19 cellular contexts compared by ENCODE assay signal in genomic region chr11:128662960-128663359, GRCh38. TPM values are rescaled to one million over a fixed set of nuclear protein-coding genes. Genes with fewer than 3 reads are reported as not detected.
DNase-seq lines count a peak whose midpoint lies in the region; ATAC-seq lines count a peak whose summit lies in the region.
"Had no signal": no experiment of that assay in that cellular context is flagged by ENCODE, and none has a peak within 500 bp of the region (broad histone marks: within the 10 kb centered on the region; RNA-seq: fewer than 3 reads in every experiment).

No MANE protein-coding gene starts in this region.

- no peaks in the 10 kb centered on the region for H3K9me3 Mint-ChIP-seq in stimulated activated naive CD8-positive, alpha-beta T cell treated with anti-CD3 and anti-CD28 coated beads, Interleukin-15, amount 100 ng/mL, for 72 hours
- H3K9me3 Mint-ChIP-seq: CD4-positive, alpha-beta T cell; T-helper 2 cell treated with Interferon-gamma antibody and Interleukin-4, amounts not matched to agents 5 μg/mL and 100 μg/mL, for 36 hours had no signal

- H3K27me3 Mint-ChIP-seq in stimulated activated naive CD8-positive, alpha-beta T cell treated with anti-CD3 and anti-CD28 coated beads, Interleukin-15, amount 100 ng/mL, for 72 hours, result peaks cover 30% of the 10 kb centered on the region

- H3K4me3 Mint-ChIP-seq in stimulated activated naive CD8-positive, alpha-beta T cell treated with anti-CD3 and anti-CD28 coated beads, Interleukin-15, amount 100 ng/mL, for 72 hours, result no peak overlapping the region
- H3K4me3 Mint-ChIP-seq: CD4-positive, alpha-beta T cell; T-helper 2 cell treated with Interferon-gamma antibody and Interleukin-4, amounts not matched to agents 5 μg/mL and 100 μg/mL, for 36 hours had no signal

- DNase-seq in SIG-M5 treated with dmso at 0.1 percent for 504 hours (lab: John Stamatoyannopoulos, UW; ENCODE audit: unreplicated experiment) (peak; percentile 60), SIG-M5 (lab: John Stamatoyannopoulos, UW) (no peak), NCI-H82 (lab: John Stamatoyannopoulos, UW) (peak; percentile 89), left kidney (ENCODE audit: low read depth, low spot score) (peak; percentile 55), left ventricle myocardium superior (no peak), NCI-H2107 (lab: John Stamatoyannopoulos, UW) (no peak)
- DNase-seq in stimulated activated naive CD8-positive, alpha-beta T cell treated with anti-CD3 and anti-CD28 coated beads, Interleukin-15, amount 100 ng/mL, for 72 hours, result no peak
- DNase-seq: Calu3; CD4-positive, alpha-beta T cell; GDM1; NCI-H1417 treated with DMSO at 0.1 percent for 48 hours; NCI-H2029; NCI-H526; NK-92 treated with Interleukin-12 subunit alpha and Interleukin-12 subunit beta, amount 100 ng/mL, for 24 hours; Right ventricle myocardium superior had no signal

- no peak for ATAC-seq in GM18909 (IDR thresholded peaks at IDR 0.05; ENCODE audit: poor library complexity, unreplicated experiment)
- ATAC-seq in left ventricle myocardium superior, result no peak
- ATAC-seq in stimulated activated naive CD8-positive, alpha-beta T cell treated with anti-CD3 and anti-CD28 coated beads, Interleukin-15, amount 100 ng/mL, for 72 hours, result no peak
- ATAC-seq: K562, Panc1 had no signal

- intact Hi-C loops in left ventricle myocardium superior (cut with micrococcal nuclease), result no loop called here

- no peak overlapping the region for H3K27ac Mint-ChIP-seq in stimulated activated naive CD8-positive, alpha-beta T cell treated with anti-CD3 and anti-CD28 coated beads, Interleukin-15, amount 100 ng/mL, for 72 hours
- H3K27ac Mint-ChIP-seq: CD4-positive, alpha-beta T cell; T-helper 2 cell treated with Interferon-gamma antibody and Interleukin-4, amounts not matched to agents 5 μg/mL and 100 μg/mL, for 36 hours had no signal

- no peaks in the 10 kb centered on the region for H3K4me1 Mint-ChIP-seq in stimulated activated naive CD8-positive, alpha-beta T cell treated with anti-CD3 and anti-CD28 coated beads, Interleukin-15, amount 100 ng/mL, for 72 hours

RNA-seq across cellular contexts. Expression of gene FLI1, which starts 30.9 kb away (rescaled TPM):
- total RNA-seq in left ventricle myocardium superior, result 18.9 TPM

Comparison
In these comparisons a context has a peak if more than half of its experiments do, and no peak if none do; other contexts are left out.
1. DNase-seq: peak in SIG-M5 treated with dmso at 0.1 percent for 504 hours (single experiment), NCI-H82 (single experiment) and left kidney (single experiment); none in SIG-M5 (single experiment), left ventricle myocardium superior (single experiment), stimulated activated naive CD8-positive, alpha-beta T cell treated with anti-CD3 and anti-CD28 coated beads, Interleukin-15, amount 100 ng/mL, for 72 hours (0 of 2) and NCI-H2107 (single experiment).